19 cellular contexts compared by ENCODE assay signal in genomic region chr19:43331435-43332010, GRCh38.
"Had no signal": no experiment of that assay in that cellular context is flagged by ENCODE, and none has a peak within 500 bp of the region (broad histone marks: within the 10 kb centered on the region; RNA-seq: fewer than 3 reads in every experiment).

No MANE protein-coding gene starts in this region.

- H3K36me3 ChIP-seq: colonic mucosa, gastrocnemius medialis, heart left ventricle, left lung, right lobe of liver, suprapubic skin, transverse colon, vagina had no signal

- H3K4me3 ChIP-seq: body of pancreas, colonic mucosa, gastrocnemius medialis, heart left ventricle, left lung, right lobe of liver, suprapubic skin, transverse colon, vagina had no signal

- H3K4me1 ChIP-seq: body of pancreas, gastrocnemius medialis, heart left ventricle, left lung, parathyroid adenoma, right lobe of liver, suprapubic skin, vagina had no signal

- H3K27me3 ChIP-seq: colonic mucosa, gastrocnemius medialis, left lung, right lobe of liver, transverse colon, vagina had no signal

- H3K27ac ChIP-seq: body of pancreas, gastrocnemius medialis, heart left ventricle, left lung, parathyroid adenoma, right lobe of liver, suprapubic skin, vagina had no signal

- DNase-seq: activated CD4-positive, alpha-beta T cell treated with anti-CD3 and anti-CD28 coated beads, Interleukin-2, amount 10 ng/mL, durations not matched to agents 7 days and 5 days; activated CD8-positive, alpha-beta T cell treated with anti-CD3 and anti-CD28 coated beads, Interleukin-2, amount 10 ng/mL, durations not matched to agents 7 days and 5 days; activated naive CD4-positive, alpha-beta T cell treated with anti-CD3 and anti-CD28 coated beads for 36 hours; activated T-cell treated with anti-CD3 and anti-CD28 coated beads, Interleukin-2, amount 50 U/mL, for 4 hours; body of pancreas; colonic mucosa; gastrocnemius medialis; heart left ventricle; kidney; left lung; right lobe of liver; small intestine; stimulated activated CD4-positive, alpha-beta T cell treated with anti-CD3 and anti-CD28 coated beads, Interleukin-15, amount 100 ng/mL, for 24 hours; stimulated activated CD4-positive, alpha-beta T cell treated with anti-CD3 and anti-CD28 coated beads, Interleukin-2, amount 100 ng/mL, for 48 hours; stimulated activated naive CD8-positive, alpha-beta T cell treated with anti-CD3 and anti-CD28 coated beads, Interleukin-15, amount 100 ng/mL, for 72 hours; transverse colon had no signal

- H3K9me3 ChIP-seq: body of pancreas, colonic mucosa, gastrocnemius medialis, heart left ventricle, left lung, right lobe of liver, suprapubic skin, transverse colon, vagina had no signal

- ATAC-seq: activated CD8-positive, alpha-beta T cell treated with anti-CD3 and anti-CD28 coated beads, Interleukin-2, amount 10 ng/mL, durations not matched to agents 7 days and 5 days; activated T-cell treated with anti-CD3 and anti-CD28 coated beads, Interleukin-2, amount 50 U/mL, for 4 hours; body of pancreas; gastrocnemius medialis; heart left ventricle; left lung; stimulated activated naive CD8-positive, alpha-beta T cell treated with anti-CD3 and anti-CD28 coated beads, Interleukin-15, amount 100 ng/mL, for 72 hours had no signal
